Comparison of ENCODE assay signal across 8 cellular contexts in genomic region chr22:23402275-23403151, GRCh38.
DNase-seq lines count a peak whose midpoint lies in the region; ATAC-seq and FAIRE-seq lines count a peak whose summit lies in the region.

No MANE protein-coding gene starts in this region.

- peak; percentile 82 for DNase-seq in Daoy (ENCODE audit: low read depth)
- peak; percentile 12 for DNase-seq in NCI-H524 treated with DMSO at 0.1 percent for 48 hours (lab: John Stamatoyannopoulos, UW)
- DNase-seq in activated T-helper 1 cell treated with anti-CD3 and anti-CD28 coated beads, Interleukin-12 subunit alpha, Interleukin-12 subunit beta, Interleukin-2, Interleukin-4 antibody, amounts not matched to agents 30 ng/mL and 10 ng/mL and 1 ng/mL, durations not matched to agents 14 hours and 24 hours and 36 hours (ENCODE audit: low spot score) = peak; percentile 9
- peak; percentile 72 to 82 for DNase-seq in frontal cortex (ENCODE audit: low spot score in 2 of 2)
- DNase-seq in nucleus accumbens (lab: John Stamatoyannopoulos, UW) = peak in 37 of 56 donors; percentile 8 to 74 (median 40)
- peak; percentile 65 for DNase-seq in ureter (ENCODE audit: low spot score)
- no peak for DNase-seq in NCI-H1417 treated with DMSO at 0.1 percent for 48 hours (lab: John Stamatoyannopoulos, UW)

- H3K27ac Mint-ChIP-seq in activated T-helper 1 cell treated with anti-CD3 and anti-CD28 coated beads, Interleukin-12 subunit alpha, Interleukin-12 subunit beta, Interleukin-2, Interleukin-4 antibody, amounts not matched to agents 30 ng/mL and 10 ng/mL and 1 ng/mL, durations not matched to agents 14 hours and 24 hours and 36 hours = no peak overlapping the region

- FAIRE-seq in frontal cortex (lab: Jason Lieb, UNC) = no peak

- peaks cover 12% of the 10 kb centered on the region for H3K27me3 Mint-ChIP-seq in activated T-helper 1 cell treated with anti-CD3 and anti-CD28 coated beads, Interleukin-12 subunit alpha, Interleukin-12 subunit beta, Interleukin-2, Interleukin-4 antibody, amounts not matched to agents 30 ng/mL and 10 ng/mL and 1 ng/mL, durations not matched to agents 14 hours and 24 hours and 36 hours (ENCODE audit: insufficient read depth)

- H3K9me3 Mint-ChIP-seq in activated T-helper 1 cell treated with anti-CD3 and anti-CD28 coated beads, Interleukin-12 subunit alpha, Interleukin-12 subunit beta, Interleukin-2, Interleukin-4 antibody, amounts not matched to agents 30 ng/mL and 10 ng/mL and 1 ng/mL, durations not matched to agents 14 hours and 24 hours and 36 hours = no peaks in the 10 kb centered on the region

- H3K36me3 Mint-ChIP-seq in activated T-helper 1 cell treated with anti-CD3 and anti-CD28 coated beads, Interleukin-12 subunit alpha, Interleukin-12 subunit beta, Interleukin-2, Interleukin-4 antibody, amounts not matched to agents 30 ng/mL and 10 ng/mL and 1 ng/mL, durations not matched to agents 14 hours and 24 hours and 36 hours (ENCODE audit: low read depth) = no peaks in the 10 kb centered on the region

- H3K4me1 Mint-ChIP-seq in activated T-helper 1 cell treated with anti-CD3 and anti-CD28 coated beads, Interleukin-12 subunit alpha, Interleukin-12 subunit beta, Interleukin-2, Interleukin-4 antibody, amounts not matched to agents 30 ng/mL and 10 ng/mL and 1 ng/mL, durations not matched to agents 14 hours and 24 hours and 36 hours (ENCODE audit: low read depth) = no peaks in the 10 kb centered on the region

- H3K4me3 Mint-ChIP-seq in activated T-helper 1 cell treated with anti-CD3 and anti-CD28 coated beads, Interleukin-12 subunit alpha, Interleukin-12 subunit beta, Interleukin-2, Interleukin-4 antibody, amounts not matched to agents 30 ng/mL and 10 ng/mL and 1 ng/mL, durations not matched to agents 14 hours and 24 hours and 36 hours = no peak overlapping the region

- ATAC-seq in HG02852 (IDR thresholded peaks at IDR 0.05; ENCODE audit: unreplicated experiment) = peak; percentile 54

- intact Hi-C loops in activated T-helper 1 cell treated with anti-CD3 and anti-CD28 coated beads, Interleukin-12 subunit alpha, Interleukin-12 subunit beta, Interleukin-2, Interleukin-4 antibody, amounts not matched to agents 30 ng/mL and 10 ng/mL and 1 ng/mL, durations not matched to agents 14 hours and 24 hours and 36 hours (cut with micrococcal nuclease) = loop anchor here (1.0 kb wide), 1 partner anchor 137 kb away; no protein-coding TSS in a partner anchor
